In genomic region chr2:233938676-233939370, GRCh38 we compare ENCODE assay signal across 2 cellular contexts.
TF ChIP-seq lines count a peak whose summit lies in the region.

No MANE protein-coding gene starts in this region.

TF ChIP-seq in H1, 55 proteins besides CTCF, POLR2A, EP300 and RAD21:
- TF ChIP-seq TAF7 (optimal IDR thresholded peaks at IDR 0.05; ENCODE audit: borderline replicate concordance, low read depth, low read length) (no peak), SP1 (IDR thresholded peaks at IDR 0.05; ENCODE audit: low read depth, low read length) (no peak)

TF ChIP-seq in GM12891, 5 proteins besides CTCF, POLR2A, EP300 and RAD21 (continued from another document):
- no peak for TF ChIP-seq TAF1 (IDR thresholded peaks at IDR 0.05; ENCODE audit: low read depth, low read length)
- TF ChIP-seq POLR2AphosphoS5 (IDR thresholded peaks at IDR 0.05; ENCODE audit: low read depth, low read length), result no peak
- no peak for TF ChIP-seq PAX5 (IDR thresholded peaks at IDR 0.05; ENCODE audit: insufficient read depth, low read length, severe bottlenecking)
